Comparison of ENCODE assay signal across 1 cellular context in the genomic region with DNA sequence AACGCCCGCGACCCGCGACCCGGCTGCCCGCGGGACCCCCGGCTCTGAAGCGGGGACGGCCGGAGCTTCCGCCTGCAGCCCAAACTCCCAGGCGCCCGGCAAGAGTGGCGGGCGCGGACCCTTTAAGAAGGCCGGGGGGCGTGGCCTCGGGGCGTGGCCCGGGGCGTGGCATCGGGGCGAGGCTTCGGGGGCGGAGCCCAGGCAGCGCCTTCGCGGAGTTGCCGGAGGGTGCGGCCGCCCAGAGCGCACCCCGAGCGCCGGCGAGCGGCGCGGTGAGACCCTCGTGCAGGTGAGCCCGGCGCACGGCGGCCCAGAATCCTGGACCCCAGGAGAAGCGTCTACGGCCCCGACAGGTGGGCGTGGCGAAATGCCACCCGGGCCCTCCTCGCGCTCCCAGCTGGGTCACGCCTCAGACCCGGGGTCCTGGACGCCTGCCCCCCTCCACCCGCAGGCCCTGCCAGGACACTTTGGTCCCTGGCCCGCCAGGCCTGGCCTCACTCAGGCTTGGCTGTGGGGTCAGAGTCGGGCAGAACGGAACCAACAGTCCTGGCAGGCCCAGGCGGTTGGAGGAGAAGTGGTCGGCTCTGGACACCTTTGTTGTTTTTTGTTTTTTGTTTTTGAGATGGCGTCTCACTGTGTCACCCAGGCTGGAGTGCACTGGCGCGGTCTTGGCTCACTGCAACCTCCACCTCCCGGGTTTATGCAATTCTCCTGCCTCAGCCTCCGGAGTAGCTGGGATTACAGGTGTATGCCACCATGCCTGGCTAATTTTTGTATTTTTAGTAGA.
TF ChIP-seq lines count a peak whose summit lies in the region.

No MANE protein-coding gene starts in this region.

TF ChIP-seq in K562, 482 proteins besides CTCF, POLR2A, EP300 and RAD21 (continued from another document and continues in another):
- TF ChIP-seq ZFP91 (CRISPR knock-in tag; IDR thresholded peaks at IDR 0.05) (peak; percentile 98), CBX1 (IDR thresholded peaks at IDR 0.05; ENCODE audit: low read depth) (no peak; the same call in 1 of the 2 replicates), SIN3B (IDR thresholded peaks at IDR 0.05; ENCODE audit: low read depth) (peak; percentile 50; the same call in 1 of the 2 replicates), KAT8 (IDR thresholded peaks at IDR 0.05; ENCODE audit: low read depth) (no peak), BHLHE40 (IDR thresholded peaks at IDR 0.05; ENCODE audit: low read length) (no peak), FOXM1 (IDR thresholded peaks at IDR 0.05; ENCODE audit: low read depth) (peak; percentile 54), FOXM1 (CRISPR knock-in tag; IDR thresholded peaks at IDR 0.05; ENCODE audit: low read depth) (peak; percentile 63; the same call in 1 of the 2 replicates), YBX1 (IDR thresholded peaks at IDR 0.05) (no peak), ZBED1 (IDR thresholded peaks at IDR 0.05) (no peak), ZNF311 (CRISPR knock-in tag; IDR thresholded peaks at IDR 0.05) (no peak), ZNF217 (CRISPR knock-in tag; IDR thresholded peaks at IDR 0.05) (no peak), ZNF124 (CRISPR knock-in tag; IDR thresholded peaks at IDR 0.05) (no peak), RFX1 (IDR thresholded peaks at IDR 0.05) (no peak), CREB1 (IDR thresholded peaks at IDR 0.05) (0 out of 2 replicates have a peak, but pooled peaks have one; percentile 7), CREB1 (CRISPR knock-in tag; IDR thresholded peaks at IDR 0.05) (no peak; the same call in 1 of the 2 replicates), DPF2 (IDR thresholded peaks at IDR 0.05) (no peak), ZBTB17 (CRISPR knock-in tag; IDR thresholded peaks at IDR 0.05) (0 out of 2 replicates have a peak, but pooled peaks have one; percentile 49), KLF1 (tag; IDR thresholded peaks at IDR 0.05) (peak; percentile 85), ZNF609 (CRISPR knock-in tag; IDR thresholded peaks at IDR 0.05; ENCODE audit: borderline replicate concordance) (no peak), KAT7 (CRISPR knock-in tag; IDR thresholded peaks at IDR 0.05; ENCODE audit: borderline replicate concordance) (peak; percentile 51; the same call in 1 of the 2 replicates), JUND (IDR thresholded peaks at IDR 0.05; ENCODE audit: borderline replicate concordance, low read depth, low read length) (no peak), JUND (tag; IDR thresholded peaks at IDR 0.05; ENCODE audit: borderline replicate concordance, low read depth, low read length) (no peak), PHF8 (IDR thresholded peaks at IDR 0.05; ENCODE audit: borderline replicate concordance, low read length) (peak; percentile 47; the same call in 1 of the 2 replicates), POLR2B (IDR thresholded peaks at IDR 0.05; ENCODE audit: low read depth, partially characterized antibody) (no peak), MED1 (CRISPR knock-in tag; IDR thresholded peaks at IDR 0.05; ENCODE audit: borderline replicate concordance) (no peak), ZNF184 (CRISPR knock-in tag; IDR thresholded peaks at IDR 0.05) (no peak), TRIM28 (IDR thresholded peaks at IDR 0.05) (no peak), RAD51 (IDR thresholded peaks at IDR 0.05; ENCODE audit: borderline replicate concordance, low read depth) (no peak), NR2C2 (CRISPR knock-in tag; IDR thresholded peaks at IDR 0.05) (0 out of 2 replicates have a peak, but pooled peaks have one; percentile 16), NR2C2 (tag; IDR thresholded peaks at IDR 0.05) (no peak), KDM2B (CRISPR knock-in tag; IDR thresholded peaks at IDR 0.05) (peak; percentile 85; the same call in 1 of the 2 replicates), TAF15 (IDR thresholded peaks at IDR 0.05; ENCODE audit: low read depth, low read length) (no peak)
- TF ChIP-seq, protein P1, sequence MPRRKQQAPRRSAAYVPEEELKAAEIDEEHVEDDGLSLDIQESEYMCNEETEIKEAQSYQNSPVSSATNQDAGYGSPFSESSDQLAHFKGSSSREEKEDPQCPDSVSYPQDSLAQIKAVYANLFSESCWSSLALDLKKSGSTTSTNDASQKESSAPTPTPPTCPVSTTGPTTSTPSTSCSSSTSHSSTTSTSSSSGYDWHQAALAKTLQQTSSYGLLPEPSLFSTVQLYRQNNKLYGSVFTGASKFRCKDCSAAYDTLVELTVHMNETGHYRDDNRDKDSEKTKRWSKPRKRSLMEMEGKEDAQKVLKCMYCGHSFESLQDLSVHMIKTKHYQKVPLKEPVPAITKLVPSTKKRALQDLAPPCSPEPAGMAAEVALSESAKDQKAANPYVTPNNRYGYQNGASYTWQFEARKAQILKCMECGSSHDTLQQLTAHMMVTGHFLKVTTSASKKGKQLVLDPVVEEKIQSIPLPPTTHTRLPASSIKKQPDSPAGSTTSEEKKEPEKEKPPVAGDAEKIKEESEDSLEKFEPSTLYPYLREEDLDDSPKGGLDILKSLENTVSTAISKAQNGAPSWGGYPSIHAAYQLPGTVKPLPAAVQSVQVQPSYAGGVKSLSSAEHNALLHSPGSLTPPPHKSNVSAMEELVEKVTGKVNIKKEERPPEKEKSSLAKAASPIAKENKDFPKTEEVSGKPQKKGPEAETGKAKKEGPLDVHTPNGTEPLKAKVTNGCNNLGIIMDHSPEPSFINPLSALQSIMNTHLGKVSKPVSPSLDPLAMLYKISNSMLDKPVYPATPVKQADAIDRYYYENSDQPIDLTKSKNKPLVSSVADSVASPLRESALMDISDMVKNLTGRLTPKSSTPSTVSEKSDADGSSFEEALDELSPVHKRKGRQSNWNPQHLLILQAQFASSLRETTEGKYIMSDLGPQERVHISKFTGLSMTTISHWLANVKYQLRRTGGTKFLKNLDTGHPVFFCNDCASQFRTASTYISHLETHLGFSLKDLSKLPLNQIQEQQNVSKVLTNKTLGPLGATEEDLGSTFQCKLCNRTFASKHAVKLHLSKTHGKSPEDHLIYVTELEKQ (CRISPR knock-in tag; IDR thresholded peaks at IDR 0.05) = no peak
- TF ChIP-seq, protein P2, sequence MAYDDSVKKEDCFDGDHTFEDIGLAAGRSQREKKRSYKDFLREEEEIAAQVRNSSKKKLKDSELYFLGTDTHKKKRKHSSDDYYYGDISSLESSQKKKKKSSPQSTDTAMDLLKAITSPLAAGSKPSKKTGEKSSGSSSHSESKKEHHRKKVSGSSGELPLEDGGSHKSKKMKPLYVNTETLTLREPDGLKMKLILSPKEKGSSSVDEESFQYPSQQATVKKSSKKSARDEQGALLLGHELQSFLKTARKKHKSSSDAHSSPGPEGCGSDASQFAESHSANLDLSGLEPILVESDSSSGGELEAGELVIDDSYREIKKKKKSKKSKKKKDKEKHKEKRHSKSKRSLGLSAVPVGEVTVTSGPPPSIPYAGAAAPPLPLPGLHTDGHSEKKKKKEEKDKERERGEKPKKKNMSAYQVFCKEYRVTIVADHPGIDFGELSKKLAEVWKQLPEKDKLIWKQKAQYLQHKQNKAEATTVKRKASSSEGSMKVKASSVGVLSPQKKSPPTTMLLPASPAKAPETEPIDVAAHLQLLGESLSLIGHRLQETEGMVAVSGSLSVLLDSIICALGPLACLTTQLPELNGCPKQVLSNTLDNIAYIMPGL (CRISPR knock-in tag; IDR thresholded peaks at IDR 0.05) = no peak
- TF ChIP-seq, protein P3, sequence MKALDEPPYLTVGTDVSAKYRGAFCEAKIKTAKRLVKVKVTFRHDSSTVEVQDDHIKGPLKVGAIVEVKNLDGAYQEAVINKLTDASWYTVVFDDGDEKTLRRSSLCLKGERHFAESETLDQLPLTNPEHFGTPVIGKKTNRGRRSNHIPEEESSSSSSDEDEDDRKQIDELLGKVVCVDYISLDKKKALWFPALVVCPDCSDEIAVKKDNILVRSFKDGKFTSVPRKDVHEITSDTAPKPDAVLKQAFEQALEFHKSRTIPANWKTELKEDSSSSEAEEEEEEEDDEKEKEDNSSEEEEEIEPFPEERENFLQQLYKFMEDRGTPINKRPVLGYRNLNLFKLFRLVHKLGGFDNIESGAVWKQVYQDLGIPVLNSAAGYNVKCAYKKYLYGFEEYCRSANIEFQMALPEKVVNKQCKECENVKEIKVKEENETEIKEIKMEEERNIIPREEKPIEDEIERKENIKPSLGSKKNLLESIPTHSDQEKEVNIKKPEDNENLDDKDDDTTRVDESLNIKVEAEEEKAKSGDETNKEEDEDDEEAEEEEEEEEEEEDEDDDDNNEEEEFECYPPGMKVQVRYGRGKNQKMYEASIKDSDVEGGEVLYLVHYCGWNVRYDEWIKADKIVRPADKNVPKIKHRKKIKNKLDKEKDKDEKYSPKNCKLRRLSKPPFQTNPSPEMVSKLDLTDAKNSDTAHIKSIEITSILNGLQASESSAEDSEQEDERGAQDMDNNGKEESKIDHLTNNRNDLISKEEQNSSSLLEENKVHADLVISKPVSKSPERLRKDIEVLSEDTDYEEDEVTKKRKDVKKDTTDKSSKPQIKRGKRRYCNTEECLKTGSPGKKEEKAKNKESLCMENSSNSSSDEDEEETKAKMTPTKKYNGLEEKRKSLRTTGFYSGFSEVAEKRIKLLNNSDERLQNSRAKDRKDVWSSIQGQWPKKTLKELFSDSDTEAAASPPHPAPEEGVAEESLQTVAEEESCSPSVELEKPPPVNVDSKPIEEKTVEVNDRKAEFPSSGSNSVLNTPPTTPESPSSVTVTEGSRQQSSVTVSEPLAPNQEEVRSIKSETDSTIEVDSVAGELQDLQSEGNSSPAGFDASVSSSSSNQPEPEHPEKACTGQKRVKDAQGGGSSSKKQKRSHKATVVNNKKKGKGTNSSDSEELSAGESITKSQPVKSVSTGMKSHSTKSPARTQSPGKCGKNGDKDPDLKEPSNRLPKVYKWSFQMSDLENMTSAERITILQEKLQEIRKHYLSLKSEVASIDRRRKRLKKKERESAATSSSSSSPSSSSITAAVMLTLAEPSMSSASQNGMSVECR (CRISPR knock-in tag; IDR thresholded peaks at IDR 0.05) = peak; percentile 68
- TF ChIP-seq, protein P4, sequence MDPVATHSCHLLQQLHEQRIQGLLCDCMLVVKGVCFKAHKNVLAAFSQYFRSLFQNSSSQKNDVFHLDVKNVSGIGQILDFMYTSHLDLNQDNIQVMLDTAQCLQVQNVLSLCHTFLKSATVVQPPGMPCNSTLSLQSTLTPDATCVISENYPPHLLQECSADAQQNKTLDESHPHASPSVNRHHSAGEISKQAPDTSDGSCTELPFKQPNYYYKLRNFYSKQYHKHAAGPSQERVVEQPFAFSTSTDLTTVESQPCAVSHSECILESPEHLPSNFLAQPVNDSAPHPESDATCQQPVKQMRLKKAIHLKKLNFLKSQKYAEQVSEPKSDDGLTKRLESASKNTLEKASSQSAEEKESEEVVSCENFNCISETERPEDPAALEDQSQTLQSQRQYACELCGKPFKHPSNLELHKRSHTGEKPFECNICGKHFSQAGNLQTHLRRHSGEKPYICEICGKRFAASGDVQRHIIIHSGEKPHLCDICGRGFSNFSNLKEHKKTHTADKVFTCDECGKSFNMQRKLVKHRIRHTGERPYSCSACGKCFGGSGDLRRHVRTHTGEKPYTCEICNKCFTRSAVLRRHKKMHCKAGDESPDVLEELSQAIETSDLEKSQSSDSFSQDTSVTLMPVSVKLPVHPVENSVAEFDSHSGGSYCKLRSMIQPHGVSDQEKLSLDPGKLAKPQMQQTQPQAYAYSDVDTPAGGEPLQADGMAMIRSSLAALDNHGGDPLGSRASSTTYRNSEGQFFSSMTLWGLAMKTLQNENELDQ (CRISPR knock-in tag; IDR thresholded peaks at IDR 0.05; ENCODE audit: borderline replicate concordance) = no peak
- TF ChIP-seq, protein P5, sequence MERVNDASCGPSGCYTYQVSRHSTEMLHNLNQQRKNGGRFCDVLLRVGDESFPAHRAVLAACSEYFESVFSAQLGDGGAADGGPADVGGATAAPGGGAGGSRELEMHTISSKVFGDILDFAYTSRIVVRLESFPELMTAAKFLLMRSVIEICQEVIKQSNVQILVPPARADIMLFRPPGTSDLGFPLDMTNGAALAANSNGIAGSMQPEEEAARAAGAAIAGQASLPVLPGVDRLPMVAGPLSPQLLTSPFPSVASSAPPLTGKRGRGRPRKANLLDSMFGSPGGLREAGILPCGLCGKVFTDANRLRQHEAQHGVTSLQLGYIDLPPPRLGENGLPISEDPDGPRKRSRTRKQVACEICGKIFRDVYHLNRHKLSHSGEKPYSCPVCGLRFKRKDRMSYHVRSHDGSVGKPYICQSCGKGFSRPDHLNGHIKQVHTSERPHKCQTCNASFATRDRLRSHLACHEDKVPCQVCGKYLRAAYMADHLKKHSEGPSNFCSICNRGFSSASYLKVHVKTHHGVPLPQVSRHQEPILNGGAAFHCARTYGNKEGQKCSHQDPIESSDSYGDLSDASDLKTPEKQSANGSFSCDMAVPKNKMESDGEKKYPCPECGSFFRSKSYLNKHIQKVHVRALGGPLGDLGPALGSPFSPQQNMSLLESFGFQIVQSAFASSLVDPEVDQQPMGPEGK (CRISPR knock-in tag; IDR thresholded peaks at IDR 0.05; ENCODE audit: borderline replicate concordance) = no peak
